6 cellular contexts compared by ENCODE assay signal in genomic region chr15:94665687-94666441, GRCh38.
"Had no signal": no experiment of that assay in that cellular context is flagged by ENCODE, and none has a peak within 500 bp of the region (broad histone marks: within the 10 kb centered on the region; RNA-seq: fewer than 3 reads in every experiment).

No MANE protein-coding gene starts in this region.

- ATAC-seq: GM23338 had no signal

- DNase-seq: H9, HCEC 1CT, IMR-90, KG1 had no signal

- H3K27ac Mint-ChIP-seq: GM23338, H9 had no signal

- H2AFZ ChIP-seq: GM23338 had no signal

- H3K4me2 ChIP-seq: GM23338 had no signal

- H3K9me3 Mint-ChIP-seq: GM23338, H9 had no signal

- H3K4me3 Mint-ChIP-seq: GM23338, H9 had no signal

- H3K4me3 ChIP-seq: GM23338, K562 had no signal
